In the genomic region with DNA sequence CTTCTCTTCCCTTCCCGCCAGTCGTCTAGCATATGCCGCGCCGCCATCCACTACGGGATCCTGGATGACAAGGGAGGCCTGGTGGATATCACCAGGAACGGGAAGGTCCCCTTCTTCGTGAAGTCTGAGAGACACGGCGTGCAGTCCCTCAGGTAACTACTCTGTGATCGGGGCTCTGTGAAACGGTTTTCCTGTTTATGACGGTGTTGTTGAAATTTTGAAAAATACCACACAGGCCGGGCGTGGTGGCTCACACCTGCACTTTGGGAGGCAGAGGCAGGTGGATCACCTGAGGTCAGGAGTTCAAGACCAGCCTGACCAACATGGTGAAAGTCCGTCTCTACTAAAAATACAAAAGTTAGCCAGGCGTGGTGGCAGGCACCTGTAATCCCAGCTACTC, we compare ENCODE assay signal across 5 cellular contexts. TPM values are rescaled to one million over a fixed set of nuclear protein-coding genes. Genes with fewer than 3 reads are reported as not detected.
DNase-seq lines count a peak whose midpoint lies in the region; ATAC-seq, FAIRE-seq and TF ChIP-seq lines count a peak whose summit lies in the region.
"Not testable (repeated sequence)": the region's sequence is repeated elsewhere in the genome, so short reads cannot be mapped to it uniquely, and the experiment has no call there.

No MANE protein-coding gene starts in this region.

- H3K9ac ChIP-seq in endodermal cell (ENCODE audit: extremely low read depth, low read length, poor library complexity, severe bottlenecking); HepG2 (ENCODE audit: insufficient read depth, low read depth, low read length): not testable (repeated sequence)

- WGBS in endodermal cell (ENCODE audit: insufficient coverage in 1 of 2, insufficient read length in 1 of 2), 2 experiments, result 95 to 97% methylated on average over 14 to 17 of the region's 17 CpGs
- WGBS in HepG2 (ENCODE audit: low lambda C conversion rate), result 64% methylated on average over 17 of the region's 17 CpGs

- ATAC-seq in HepG2, result not testable (repeated sequence)

- not testable (repeated sequence) for H3K27me3 ChIP-seq in endodermal cell (ENCODE audit: control insufficient read depth, insufficient read depth, low read length, poor library complexity, severe bottlenecking); left ventricle myocardium inferior (ENCODE audit: low read depth); neutrophil
- peaks cover 2 to 16% of the 10 kb centered on the region in 2 experiments; a peak in 4 of 5 replicates for H3K27me3 ChIP-seq in HepG2 (ENCODE audit: control insufficient read depth in 1 of 2, insufficient read depth in 2 of 2, low read length in 2 of 2)

- not testable (repeated sequence) for H3K79me2 ChIP-seq in OCI-LY7 (ENCODE audit: insufficient read depth, low read depth, low read length); HepG2 (ENCODE audit: insufficient read depth, low read length)

- POLR2A ChIA-PET in OCI-LY7 (lab: Charles Lee), result interaction anchor here (0.9 to 2.3 kb wide), 6 partner anchors 9 to 112 kb away, joined by 3 to 44 read pairs (median 5); no protein-coding TSS in a partner anchor
- POLR2A ChIA-PET in HepG2 (lab: Yijun Ruan, JAX), result not testable (repeated sequence)

- H3K9me3 ChIP-seq in OCI-LY7 (ENCODE audit: low read length); endodermal cell (ENCODE audit: control insufficient read depth, low read length); left ventricle myocardium inferior (replicated peaks); HepG2 (ENCODE audit: low read length); neutrophil: not testable (repeated sequence)

- not testable (repeated sequence) for H3K9me3 Mint-ChIP-seq in endodermal cell

- not testable (repeated sequence) for TF ChIP-seq CTCF in OCI-LY7 (conservative IDR thresholded peaks at IDR 0.05; ENCODE audit: low read length); endodermal cell (conservative IDR thresholded peaks at IDR 0.05); left ventricle myocardium inferior (IDR thresholded peaks at IDR 0.05; ENCODE audit: borderline replicate concordance); HepG2 (CRISPR knock-in tag; IDR thresholded peaks at IDR 0.05); neutrophil (IDR thresholded peaks at IDR 0.05)

- TF ChIP-seq EP300 in HepG2 (IDR thresholded peaks at IDR 0.05; ENCODE audit: low read depth in 2 of 2, low read length in 2 of 2); HepG2 (CRISPR knock-in tag; IDR thresholded peaks at IDR 0.05; ENCODE audit: borderline replicate concordance): not testable (repeated sequence)

- not testable (repeated sequence) for H3K27me3 Mint-ChIP-seq in endodermal cell (ENCODE audit: insufficient read depth)

- H3K4me2 ChIP-seq in OCI-LY7 (ENCODE audit: low read length), result peak overlapping the region; percentile 25
- not testable (repeated sequence) for H3K4me2 ChIP-seq in HepG2 (ENCODE audit: low read depth, low read length)

- intact Hi-C loops in OCI-LY7 (cut with micrococcal nuclease; ENCODE audit: unreplicated experiment), result loop anchor here (1.0 to 5.0 kb wide), 4 partner anchors 9 to 119 kb away; no protein-coding TSS in a partner anchor
- intact Hi-C loops in left ventricle myocardium inferior (cut with micrococcal nuclease); HepG2 (cut with micrococcal nuclease; ENCODE audit: unreplicated experiment): not testable (repeated sequence)

- DNase-seq in OCI-LY7 (ENCODE audit: low spot score) (peak; percentile 80), left ventricle myocardium inferior (peak; percentile 11)
- not testable (repeated sequence) for DNase-seq in endodermal cell; HepG2 (ENCODE audit: low spot score)

- peak overlapping the region; percentile 15; the same call in 1 of the 2 replicates for H2AFZ ChIP-seq in OCI-LY7 (ENCODE audit: low read length)
- not testable (repeated sequence) for H2AFZ ChIP-seq in HepG2 (ENCODE audit: low read length)

- not testable (repeated sequence) for TF ChIP-seq RAD21 in HepG2 (CRISPR knock-in tag; IDR thresholded peaks at IDR 0.05)

- not testable (repeated sequence) for H3K4me1 Mint-ChIP-seq in endodermal cell

- not testable (repeated sequence) for H3K4me3 ChIP-seq in OCI-LY7 (ENCODE audit: low read depth, low read length, poor library complexity, severe bottlenecking); endodermal cell (ENCODE audit: low read length); left ventricle myocardium inferior; HepG2 (replicated peaks in 1 of 3; ENCODE audit: insufficient read depth in 1 of 3, low read depth in 2 of 3, low read length in 3 of 3); neutrophil (ENCODE audit: low read depth in 1 of 2, low read length in 1 of 2)

- H3K36me3 ChIP-seq in OCI-LY7 (ENCODE audit: insufficient read depth, low read length); endodermal cell (ENCODE audit: control insufficient read depth, insufficient read depth, low read length); HepG2 (replicated peaks in 1 of 2; ENCODE audit: control insufficient read depth in 1 of 2, insufficient read depth in 2 of 2, low read length in 2 of 2): not testable (repeated sequence)
- H3K36me3 ChIP-seq in left ventricle myocardium inferior (peaks cover 62% of the 10 kb centered on the region), neutrophil (peaks cover 93% of the 10 kb centered on the region)

- CTCF ChIA-PET in OCI-LY7 (lab: Charles Lee; ENCODE audit: unreplicated experiment), result interaction anchor here (0.6 to 1.7 kb wide), 2 partner anchors 8 to 22 kb away, joined by 3 to 9 read pairs; no protein-coding TSS in a partner anchor
- CTCF ChIA-PET in HepG2 (lab: Yijun Ruan, JAX; ENCODE audit: low intra/inter-chr PET ratio, low total read pairs), result not testable (repeated sequence)

- in situ Hi-C loops in HepG2 (cut with HindIII; ENCODE audit: extremely low pct_ligation_motif_present, low pct_unique_long_range_greater_than_20kb), result not testable (repeated sequence)

- FAIRE-seq in HepG2 (lab: Jason Lieb, UNC), result not testable (repeated sequence)

- not testable (repeated sequence) for H3K4me3 Mint-ChIP-seq in endodermal cell

- not testable (repeated sequence) for H3K9me2 ChIP-seq in OCI-LY7 (ENCODE audit: insufficient read depth, low read length)

- H3K36me3 Mint-ChIP-seq in endodermal cell (ENCODE audit: low read depth), result not testable (repeated sequence)

- BruUV-seq in OCI-LY7 (replicated peaks; lab: Mats Ljungman, UMichigan); HepG2 (replicated peaks; lab: Mats Ljungman, UMichigan): not testable (repeated sequence)

- peaks cover 60% of the 10 kb centered on the region for H3K4me1 ChIP-seq in OCI-LY7 (ENCODE audit: insufficient read depth, low read length, poor library complexity, severe bottlenecking)
- not testable (repeated sequence) for H3K4me1 ChIP-seq in endodermal cell (ENCODE audit: control insufficient read depth, insufficient read depth, low read length); left ventricle myocardium inferior; HepG2 (ENCODE audit: insufficient read depth, low read length); neutrophil (ENCODE audit: control insufficient read depth in 1 of 2, insufficient read depth in 1 of 2, low read depth in 1 of 2, low read length in 1 of 2)

- H3K27ac Mint-ChIP-seq in endodermal cell, result peak overlapping the region; percentile 52

- not testable (repeated sequence) for H4K20me1 ChIP-seq in OCI-LY7 (ENCODE audit: insufficient read depth, low read length); HepG2 (ENCODE audit: insufficient read depth, low read length)

- H3K27ac ChIP-seq in OCI-LY7 (ENCODE audit: low read depth, low read length, poor library complexity, severe bottlenecking), result peak overlapping the region; percentile 82
- H3K27ac ChIP-seq in endodermal cell (ENCODE audit: low read depth, low read length); left ventricle myocardium inferior (replicated peaks); HepG2 (ENCODE audit: extremely low read length, insufficient read depth, low read length): not testable (repeated sequence)
- H3K27ac ChIP-seq in neutrophil, result peak overlapping the region; percentile 24

- not testable (repeated sequence) for TF ChIP-seq POLR2A in HepG2 (IDR thresholded peaks at IDR 0.05; ENCODE audit: insufficient read depth in 1 of 2, low read depth in 2 of 2, low read length in 2 of 2)

RNA-seq across cellular contexts. Expression of gene CRISPLD2, which starts 53.2 kb away (rescaled TPM):
- total RNA-seq in OCI-LY7 (2014; rRNA removed; shearing (Covaris generic)), result 0.28 and 0.47 TPM in 2 replicates
- 0.53 and 0.99 TPM in 2 replicates for total RNA-seq in OCI-LY7 (2022)
- total RNA-seq in endodermal cell, result 1 to 10 TPM; 5.0 to 9.3 TPM
- 1.6 TPM for polyA plus RNA-seq in endodermal cell (2013, experiment 1 of 2)
- 1.7 TPM for polyA plus RNA-seq in endodermal cell (2013, experiment 2 of 2)
- total RNA-seq in left ventricle myocardium inferior, result 12.8 TPM
- total RNA-seq in HepG2 (2016; rRNA removed; fragmentation: Illumina TruSeq; extraction: Trizol), result 0.14 and 0.31 TPM in 2 replicates
- not detected in 2 replicates for total RNA-seq in HepG2 (2016; cell fraction: cytosol; rRNA removed; fragmentation: Illumina TruSeq; extraction: Trizol; ENCODE audit: low read depth)
- total RNA-seq in HepG2 (2016; cell fraction: insoluble cytoplasmic fraction; rRNA removed; fragmentation: Illumina TruSeq; extraction: Trizol), result 0.15 TPM in 2 replicates
- total RNA-seq in HepG2 (2016; cell fraction: membrane; rRNA removed; fragmentation: Illumina TruSeq; extraction: Trizol), result not detected in 2 replicates
- not detected in 2 replicates for total RNA-seq in HepG2 (2016; cell fraction: nucleus; rRNA removed; fragmentation: Illumina TruSeq; extraction: Trizol)
- 0.04 and 0.25 TPM in 2 replicates for polyA plus RNA-seq in HepG2 (2011; rRNA removed)
- 0.05 and 0.15 TPM in 2 replicates for polyA plus RNA-seq in HepG2 (2011; cell fraction: cytosol; rRNA removed)
- 0.08 and 0.17 TPM in 2 replicates for polyA plus RNA-seq in HepG2 (2011; cell fraction: nucleus; rRNA removed)
- 0.07 and 0.31 TPM in 2 replicates for polyA plus RNA-seq in HepG2 (2012)
- not detected in 2 replicates for polyA plus RNA-seq in HepG2 (2016; cell fraction: cytosol; fragmentation: Illumina TruSeq; extraction: Trizol; ENCODE audit: low read depth)
- not detected in 2 replicates for polyA plus RNA-seq in HepG2 (2016; cell fraction: insoluble cytoplasmic fraction; fragmentation: Illumina TruSeq; extraction: Trizol; ENCODE audit: low read depth)
- not detected in 2 replicates for polyA plus RNA-seq in HepG2 (2016; cell fraction: membrane; fragmentation: Illumina TruSeq; extraction: Trizol; ENCODE audit: low read depth)
- polyA plus RNA-seq in HepG2 (2016; cell fraction: nucleus; fragmentation: Illumina TruSeq; extraction: Trizol; ENCODE audit: insufficient read depth, low read depth), result 0.33 TPM in 1 of 2 replicates, not detected in the other
- polyA minus RNA-seq in HepG2 (2011; rRNA and poly(A)+ RNA removed; ENCODE audit: low replicate concordance), result 0.44 and 0.89 TPM in 2 replicates
- polyA minus RNA-seq in HepG2 (2011; cell fraction: cytosol; rRNA and poly(A)+ RNA removed), result not detected in 2 replicates
- polyA minus RNA-seq in HepG2 (2011; cell fraction: nucleus; rRNA and poly(A)+ RNA removed), result 0.25 and 0.77 TPM in 2 replicates
